ENCODE assay signal across 8 cellular contexts in genomic region chr11:2166091-2166851, GRCh38. TPM values are rescaled to one million over a fixed set of nuclear protein-coding genes. Genes with fewer than 3 reads are reported as not detected.
A peak's percentile ranks its signal among the peaks of the same experiment; 100 is the strongest.
DNase-seq lines count a peak whose midpoint lies in the region; ATAC-seq and TF ChIP-seq lines count a peak whose summit lies in the region.

No MANE protein-coding gene starts in this region.

- H3K4me1 Mint-ChIP-seq in CD8-positive, alpha-beta T cell (ENCODE audit: low read depth) = no peaks in the 10 kb centered on the region

- H3K27ac Mint-ChIP-seq in CD8-positive, alpha-beta T cell = no peak overlapping the region
- no peak overlapping the region for H3K27ac Mint-ChIP-seq in activated naive CD4-positive, alpha-beta T cell treated with anti-CD3 and anti-CD28 coated beads, Interleukin-2, amount 50 U/mL, for 72 hours

- ATAC-seq in CD8-positive, alpha-beta T cell = peak; percentile 73
- ATAC-seq in activated naive CD4-positive, alpha-beta T cell treated with anti-CD3 and anti-CD28 coated beads, Interleukin-2, amount 50 U/mL, for 72 hours = peak; percentile 68 to 79
- ATAC-seq in HG03175 (IDR thresholded peaks at IDR 0.05; ENCODE audit: unreplicated experiment) = no peak

- peaks cover 13% of the 10 kb centered on the region for H3K27me3 Mint-ChIP-seq in CD8-positive, alpha-beta T cell (ENCODE audit: low read depth)

- no peaks in the 10 kb centered on the region for H3K9me3 Mint-ChIP-seq in CD8-positive, alpha-beta T cell
- no peaks in the 10 kb centered on the region for H3K9me3 Mint-ChIP-seq in activated naive CD4-positive, alpha-beta T cell treated with anti-CD3 and anti-CD28 coated beads, Interleukin-2, amount 50 U/mL, for 72 hours

- no peaks in the 10 kb centered on the region for H3K4me1 ChIP-seq in CD8-positive, alpha-beta T cell (ENCODE audit: insufficient read depth, low read length)

- POLR2A ChIA-PET in CD8-positive, alpha-beta T cell (lab: Charles Lee) = no interaction called here

- peak in 4 of 7 experiments; percentile 21 to 59 (median 44) for DNase-seq in CD8-positive, alpha-beta T cell
- DNase-seq in NCI-H748 (lab: John Stamatoyannopoulos, UW; ENCODE audit: unreplicated experiment) (peak; percentile 65), iPS-NIHi11 (ENCODE audit: low spot score) (peak; percentile 87), NCI-H2081 treated with DMSO at 0.1 percent for 48 hours (lab: John Stamatoyannopoulos, UW) (no peak), middle frontal gyrus (ENCODE audit: extremely low spot score, low spot score) (no peak)
- DNase-seq in activated naive CD4-positive, alpha-beta T cell treated with anti-CD3 and anti-CD28 coated beads, Interleukin-2, amount 50 U/mL, for 72 hours (ENCODE audit: low spot score in 2 of 2) = peak in 1 of 2 donors; percentile 49
- peak; percentile 42 to 44 for DNase-seq in stimulated activated CD8-positive, alpha-beta memory T cell treated with anti-CD3 and anti-CD28 coated beads, Interleukin-2, amount 100 ng/mL, for 48 hours (ENCODE audit: low read depth in 2 of 2)

- no peaks in the 10 kb centered on the region for H3K9me3 ChIP-seq in CD8-positive, alpha-beta T cell (ENCODE audit: low read length)

- TF ChIP-seq CTCF in CD8-positive, alpha-beta T cell (IDR thresholded peaks at IDR 0.05) = peak; percentile 41

- H3K36me3 ChIP-seq in CD8-positive, alpha-beta T cell (ENCODE audit: insufficient read depth, low read length) = no peaks in the 10 kb centered on the region

- CTCF ChIA-PET in CD8-positive, alpha-beta T cell (lab: Charles Lee) = interaction anchor here (0.6 to 4.4 kb wide), 7 partner anchors 16 to 255 kb away, joined by 3 to 26 read pairs (median 3); no protein-coding TSS in a partner anchor

- no peaks in the 10 kb centered on the region for H3K27me3 ChIP-seq in CD8-positive, alpha-beta T cell (ENCODE audit: insufficient read depth, low read length)

- H3K4me3 Mint-ChIP-seq in CD8-positive, alpha-beta T cell = no peak overlapping the region

- intact Hi-C loops in CD8-positive, alpha-beta T cell (cut with DNase I, micrococcal nuclease) = loop anchor here in 1 of 2 experiments (1.0 kb wide), 1 partner anchor 254 kb away; no protein-coding TSS in a partner anchor

- no peak overlapping the region for H3K4me3 ChIP-seq in CD8-positive, alpha-beta T cell (ENCODE audit: low read depth, low read length)

- H3K36me3 Mint-ChIP-seq in CD8-positive, alpha-beta T cell = no peaks in the 10 kb centered on the region
- no peaks in the 10 kb centered on the region for H3K36me3 Mint-ChIP-seq in activated naive CD4-positive, alpha-beta T cell treated with anti-CD3 and anti-CD28 coated beads, Interleukin-2, amount 50 U/mL, for 72 hours

- no peak overlapping the region for H3K27ac ChIP-seq in CD8-positive, alpha-beta T cell (ENCODE audit: low read depth, low read length)

RNA-seq across cellular contexts. Expression of gene INS, which starts 5.3 kb away (rescaled TPM):
- total RNA-seq in CD8-positive, alpha-beta T cell = not detected
- not detected for total RNA-seq in activated naive CD4-positive, alpha-beta T cell treated with anti-CD3 and anti-CD28 coated beads, Interleukin-2, amount 50 U/mL, for 72 hours

RNA-seq across cellular contexts. Expression of gene TH, which starts 5.3 kb away (rescaled TPM):
- not detected for total RNA-seq in CD8-positive, alpha-beta T cell
- not detected for total RNA-seq in activated naive CD4-positive, alpha-beta T cell treated with anti-CD3 and anti-CD28 coated beads, Interleukin-2, amount 50 U/mL, for 72 hours

RNA-seq across cellular contexts. Expression of gene IGF2, which starts 27.1 kb away (rescaled TPM):
- not detected for total RNA-seq in CD8-positive, alpha-beta T cell
- 1 to 10 TPM in 1 of 2 donors, under 1 TPM in 1; 0.31 to 2.0 TPM for total RNA-seq in activated naive CD4-positive, alpha-beta T cell treated with anti-CD3 and anti-CD28 coated beads, Interleukin-2, amount 50 U/mL, for 72 hours

Comparison
In these comparisons a context has a peak if more than half of its experiments do, and no peak if none do; other contexts are left out.
1. DNase-seq: peak in CD8-positive, alpha-beta T cell (4 of 7), NCI-H748 (single experiment), iPS-NIHi11 (single experiment) and stimulated activated CD8-positive, alpha-beta memory T cell treated with anti-CD3 and anti-CD28 coated beads, Interleukin-2, amount 100 ng/mL, for 48 hours (2 of 2); none in NCI-H2081 treated with DMSO at 0.1 percent for 48 hours (single experiment) and middle frontal gyrus (single experiment).